8 cellular contexts compared by ENCODE assay signal in the genomic region with DNA sequence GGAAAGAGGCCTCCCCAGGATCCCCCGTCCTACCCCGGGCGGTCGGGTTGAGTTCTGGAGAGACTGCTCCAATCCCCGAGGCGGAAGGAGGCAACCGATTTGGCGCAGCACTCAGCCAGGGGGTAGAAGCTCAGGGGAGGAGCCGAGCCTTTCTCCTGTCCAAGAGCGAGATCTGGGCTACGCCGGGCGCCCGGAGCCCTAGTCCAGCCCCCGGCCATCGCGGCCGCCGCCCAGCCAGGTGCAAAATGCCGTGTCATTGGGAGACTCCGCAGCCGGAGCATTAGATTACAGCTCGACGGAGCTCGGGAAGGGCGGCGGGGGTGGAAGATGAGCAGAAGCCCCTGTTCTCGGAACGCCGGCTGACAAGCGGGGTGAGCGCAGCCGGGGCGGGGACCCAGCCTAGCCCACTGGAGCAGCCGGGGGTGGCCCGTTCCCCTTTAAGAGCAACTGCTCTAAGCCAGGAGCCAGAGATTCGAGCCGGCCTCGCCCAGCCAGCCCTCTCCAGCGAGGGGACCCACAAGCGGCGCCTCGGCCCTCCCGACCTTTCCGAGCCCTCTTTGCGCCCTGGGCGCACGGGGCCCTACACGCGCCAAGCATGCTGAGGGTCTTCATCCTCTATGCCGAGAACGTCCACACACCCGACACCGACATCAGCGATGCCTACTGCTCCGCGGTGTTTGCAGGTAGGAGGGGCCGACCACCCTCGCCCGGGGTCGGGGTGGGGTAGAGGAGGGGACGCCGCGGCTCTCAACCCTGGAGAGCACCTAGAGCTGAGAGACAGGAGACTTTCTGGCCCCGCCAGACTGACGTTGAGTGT. TPM values are rescaled to one million over a fixed set of nuclear protein-coding genes. Genes with fewer than 3 reads are reported as not detected.
DNase-seq lines count a peak whose midpoint lies in the region; ATAC-seq and TF ChIP-seq lines count a peak whose summit lies in the region.

A gene (plus strand): TSS at position 158 of the 817 bp plus-strand sequence.

- intact Hi-C loops in right lobe of liver (cut with DNase I) = no loop called here

- TF ChIP-seq POLR2A in right lobe of liver (IDR thresholded peaks at IDR 0.05) = peak; percentile 65

- H3K9ac ChIP-seq in stomach smooth muscle (ENCODE audit: low read length in 2 of 2) = peak within 1 kb of the TSS; percentile 29 to 71

- H3K4me1 ChIP-seq in right lobe of liver = peaks cover 0 to 55% (median 20%) of the 10 kb centered on the region in 4 donors
- peaks cover 77% of the 10 kb centered on the region for H3K4me1 ChIP-seq in stomach smooth muscle (ENCODE audit: control insufficient read depth, insufficient read depth, low read length)

- no peaks in the 10 kb centered on the region for H3K9me3 ChIP-seq in right lobe of liver
- H3K9me3 ChIP-seq in stomach smooth muscle (ENCODE audit: control insufficient read depth in 2 of 2, low read length in 2 of 2) = no peaks in the 10 kb centered on the region

- H3K36me3 ChIP-seq in right lobe of liver (no peaks in the 10 kb centered on the region), stomach smooth muscle (ENCODE audit: control insufficient read depth in 2 of 2, insufficient read depth in 2 of 2, low read length in 2 of 2) (no peaks in the 10 kb centered on the region)

- peak within 1 kb of the TSS; percentile 74 for H3K4me3 ChIP-seq in coronary artery
- peak within 1 kb of the TSS; percentile 62 to 77 (median 66) for H3K4me3 ChIP-seq in right lobe of liver
- H3K4me3 ChIP-seq in stomach smooth muscle (ENCODE audit: low read length in 2 of 2) = peak within 1 kb of the TSS; percentile 31 to 86

- peak; percentile 58 to 77 (median 69) for ATAC-seq in right lobe of liver
- no peak for ATAC-seq in GM19463 (IDR thresholded peaks at IDR 0.05; ENCODE audit: unreplicated experiment)

- DNase-seq in DMS153 treated with DMSO at 0.1 percent for 48 hours (lab: John Stamatoyannopoulos, UW; ENCODE audit: unreplicated experiment) (peak; percentile 41), NCI-H510A (lab: John Stamatoyannopoulos, UW) (peak; percentile 59), coronary artery (ENCODE audit: low spot score) (no peak), right lobe of liver (peak; percentile 79 to 89 (median 89)), SW 1271 (lab: John Stamatoyannopoulos, UW) (no peak)
- no peak for DNase-seq in central memory CD4-positive, alpha-beta T cell

- H3K27ac ChIP-seq in coronary artery = peak within 1 kb of the TSS; percentile 77 to 82
- peak within 1 kb of the TSS; percentile 29 to 80 (median 60) for H3K27ac ChIP-seq in right lobe of liver
- H3K27ac ChIP-seq in stomach smooth muscle (ENCODE audit: low read length) = peak within 1 kb of the TSS; percentile 89

- TF ChIP-seq CTCF in coronary artery (IDR thresholded peaks at IDR 0.05) (no peak), right lobe of liver (IDR thresholded peaks at IDR 0.05) (no peak)

- WGBS in right lobe of liver (ENCODE audit: insufficient coverage, low coverage, low lambda C conversion rate, missing lambda C conversion rate) = 6% methylated on average over 20 of the region's 66 CpGs

- no peaks in the 10 kb centered on the region for H3K27me3 ChIP-seq in right lobe of liver
- peaks cover 0 to 2% of the 10 kb centered on the region in 2 donors for H3K27me3 ChIP-seq in stomach smooth muscle (ENCODE audit: control insufficient read depth in 1 of 2, insufficient read depth in 2 of 2, low read length in 2 of 2)

RNA-seq across cellular contexts. Expression of the gene that starts here (rescaled TPM):
- 10 to 100 TPM; 21.8 to 55.0 (median 32.9) TPM for total RNA-seq in right lobe of liver

Comparison
In these comparisons a context has a peak if more than half of its experiments do, and no peak if none do; other contexts are left out.
1. DNase-seq: peak in DMS153 treated with DMSO at 0.1 percent for 48 hours (single experiment), NCI-H510A (single experiment) and right lobe of liver (3 of 3); none in coronary artery (single experiment), SW 1271 (0 of 2) and central memory CD4-positive, alpha-beta T cell (single experiment).
2. Peak in every context shown above with its lines, with median percentiles within 50 percentile points of each other: H3K27ac ChIP-seq and H3K4me3 ChIP-seq.